In the genomic region with DNA sequence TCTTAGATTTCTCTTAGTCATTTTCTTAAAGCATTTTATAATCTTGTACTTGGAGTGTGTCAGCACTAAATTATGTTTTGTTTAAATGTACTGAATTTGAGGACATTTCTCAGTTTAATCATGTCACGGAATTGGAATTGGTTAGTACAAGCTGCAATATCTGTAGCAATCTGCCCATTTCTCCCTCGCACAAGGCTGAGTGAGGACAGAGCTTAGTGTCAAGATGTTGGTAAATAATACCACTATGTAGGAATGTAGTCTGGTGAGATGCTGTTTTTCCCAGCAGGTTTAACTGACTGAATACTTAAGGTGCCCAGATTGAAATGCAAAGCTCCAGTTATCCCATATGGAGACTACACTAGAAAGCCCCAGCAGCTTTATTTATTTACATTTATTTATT, we compare ENCODE assay signal across 15 cellular contexts. TPM values are rescaled to one million over a fixed set of nuclear protein-coding genes. Genes with fewer than 3 reads are reported as not detected.
DNase-seq lines count a peak whose midpoint lies in the region; ATAC-seq and TF ChIP-seq lines count a peak whose summit lies in the region.
"Had no signal": no experiment of that assay in that cellular context is flagged by ENCODE, and none has a peak within 500 bp of the region (broad histone marks: within the 10 kb centered on the region; RNA-seq: fewer than 3 reads in every experiment).

No MANE protein-coding gene starts in this region.

- no peak overlapping the region for H3K27ac ChIP-seq in CD4-positive, alpha-beta T cell (ENCODE audit: low read depth, low read length)
- 0 out of 2 replicates have a peak overlapping the region, but pooled peaks have one; percentile 55 for H3K27ac ChIP-seq in HEK293 (ENCODE audit: extremely low read depth, low read depth, low read length)

- H3K9me3 ChIP-seq in CD4-positive, alpha-beta T cell (ENCODE audit: control insufficient read depth, low read length), result no peaks in the 10 kb centered on the region
- H3K9me3 ChIP-seq in HEK293 (ENCODE audit: control insufficient read depth, insufficient read depth, low read depth, low read length), result no peaks in the 10 kb centered on the region

- no peak overlapping the region for H3K4me3 ChIP-seq in HEK293 (ENCODE audit: low read depth, low read length)

- POLR2A ChIA-PET in CD4-positive, alpha-beta T cell (lab: Charles Lee), result interaction anchor here (0.6 to 2.6 kb wide), 2 partner anchors 31 to 1347 kb away, joined by 3 to 41 read pairs; partner anchors contain the start of gene SREBF2
- POLR2A ChIA-PET in HEK293 (lab: Yijun Ruan, JAX), result interaction anchor here (0.6 to 1.0 kb wide), 2 partner anchors 44 to 175 kb away, joined by 3 to 4 read pairs; partner anchors contain the start of gene SNU13

- intact Hi-C loops in CD4-positive, alpha-beta T cell (cut with DNase I, micrococcal nuclease), result loop anchor here in 1 of 2 experiments (5.0 kb wide), 1 partner anchor 116 kb away; no protein-coding TSS in a partner anchor
- intact Hi-C loops in natural killer cell (cut with micrococcal nuclease), result no loop called here

- no peak overlapping the region for H3K4me3 Mint-ChIP-seq in CD4-positive, alpha-beta T cell
- H3K4me3 Mint-ChIP-seq in brain (no peak overlapping the region), natural killer cell (no peak overlapping the region)

- H3K36me3 Mint-ChIP-seq in CD4-positive, alpha-beta T cell (ENCODE audit: low read depth), result peaks cover 32% of the 10 kb centered on the region
- H3K36me3 Mint-ChIP-seq in brain, result peaks cover 57% of the 10 kb centered on the region
- no peaks in the 10 kb centered on the region for H3K36me3 Mint-ChIP-seq in natural killer cell

- H3K9me3 Mint-ChIP-seq in CD4-positive, alpha-beta T cell, result no peaks in the 10 kb centered on the region
- H3K9me3 Mint-ChIP-seq in brain, result no peaks in the 10 kb centered on the region
- no peaks in the 10 kb centered on the region for H3K9me3 Mint-ChIP-seq in natural killer cell
- H3K9me3 Mint-ChIP-seq: activated naive CD8-positive, alpha-beta T cell treated with anti-CD3 and anti-CD28 coated beads, Interleukin-2, amount 10 ng/mL, durations not matched to agents 7 days and 5 days had no signal

- no peak for DNase-seq in CD4-positive, alpha-beta T cell
- DNase-seq in natural killer cell (no peak), NAMALWA (ENCODE audit: low spot score) (no peak), CD1c-positive myeloid dendritic cell (ENCODE audit: extremely low spot score) (no peak)
- DNase-seq in activated CD4-positive, CD25-positive, alpha-beta regulatory T cell (lab: John Stamatoyannopoulos, UW), result no peak
- DNase-seq: activated CD4-positive, alpha-beta T cell treated with anti-CD3 and anti-CD28 coated beads for 1 hour; activated naive CD8-positive, alpha-beta T cell treated with anti-CD3 and anti-CD28 coated beads, Interleukin-2, amount 10 ng/mL, durations not matched to agents 7 days and 5 days; dermis blood vessel endothelial cell; left ventricle myocardium superior; NCI-H1436 treated with DMSO at 0.1 percent for 48 hours; NCI-H69 had no signal

- no peaks in the 10 kb centered on the region for H3K27me3 ChIP-seq in CD4-positive, alpha-beta T cell (ENCODE audit: control insufficient read depth, insufficient read depth, low read length)

- H3K27ac Mint-ChIP-seq in CD4-positive, alpha-beta T cell, result peak overlapping the region; percentile 87
- H3K27ac Mint-ChIP-seq in brain (peak overlapping the region; percentile 14 to 91 (median 47)), natural killer cell (peak overlapping the region; percentile 56 to 64)
- H3K27ac Mint-ChIP-seq: activated naive CD8-positive, alpha-beta T cell treated with anti-CD3 and anti-CD28 coated beads, Interleukin-2, amount 10 ng/mL, durations not matched to agents 7 days and 5 days had no signal

- peaks cover 40% of the 10 kb centered on the region for H3K4me1 Mint-ChIP-seq in CD4-positive, alpha-beta T cell (ENCODE audit: low read depth)
- H3K4me1 Mint-ChIP-seq in brain (peaks cover 47% of the 10 kb centered on the region), natural killer cell (peaks cover 34 to 44% of the 10 kb centered on the region in 2 donors)

- no peak for ATAC-seq in CD4-positive, alpha-beta T cell (ENCODE audit: poor library complexity)
- ATAC-seq in natural killer cell, result no peak
- ATAC-seq in HG03139 (IDR thresholded peaks at IDR 0.05; ENCODE audit: unreplicated experiment), result no peak

- peaks cover 13% of the 10 kb centered on the region for H3K4me1 ChIP-seq in HEK293 (ENCODE audit: control insufficient read depth, insufficient read depth, low read length)

- no peak for TF ChIP-seq CTCF in CD4-positive, alpha-beta T cell (IDR thresholded peaks at IDR 0.05)
- TF ChIP-seq CTCF in HEK293 (tag by site-specific recombination; IDR thresholded peaks at IDR 0.05), result no peak
- no peak for TF ChIP-seq CTCF in brain (conservative IDR thresholded peaks at IDR 0.05)
- TF ChIP-seq CTCF in natural killer cell (IDR thresholded peaks at IDR 0.05), result no peak

- H3K27me3 Mint-ChIP-seq in CD4-positive, alpha-beta T cell, result no peaks in the 10 kb centered on the region
- H3K27me3 Mint-ChIP-seq in brain (no peaks in the 10 kb centered on the region), natural killer cell (ENCODE audit: low read depth in 2 of 2) (no peaks in the 10 kb centered on the region)
- H3K27me3 Mint-ChIP-seq: activated naive CD8-positive, alpha-beta T cell treated with anti-CD3 and anti-CD28 coated beads, Interleukin-2, amount 10 ng/mL, durations not matched to agents 7 days and 5 days had no signal

- H3K36me3 ChIP-seq in HEK293 (ENCODE audit: control insufficient read depth in 2 of 2, insufficient read depth in 1 of 2, low read length in 2 of 2), result peaks cover 16 to 19% of the 10 kb centered on the region in 2 experiments

- CTCF ChIA-PET in CD4-positive, alpha-beta T cell (lab: Charles Lee), result no interaction called here
- CTCF ChIA-PET in HEK293 (lab: Yijun Ruan, JAX), result interaction anchor here (1.1 to 2.8 kb wide), 4 partner anchors 10 to 166 kb away, joined by 5 to 22 read pairs (median 9); no protein-coding TSS in a partner anchor

TF ChIP-seq in HEK293, 187 proteins besides CTCF, POLR2A, EP300 and RAD21:
- TF ChIP-seq ZNF621 (tag by site-specific recombination; IDR thresholded peaks at IDR 0.05), result no peak

RNA-seq across cellular contexts. Expression of gene SREBF2, which starts 30.6 kb away (rescaled TPM):
- 10 to 100 TPM; 67.2 to 69.9 TPM for total RNA-seq in CD4-positive, alpha-beta T cell
- 115 TPM for polyA plus RNA-seq in brain (ENCODE audit: insufficient read depth, low read depth, low replicate concordance)
- total RNA-seq in natural killer cell, result 100 to 1,000 TPM; 101 to 106 (median 105) TPM

RNA-seq across cellular contexts. Expression of gene SHISA8, which starts 51.4 kb away (rescaled TPM):
- total RNA-seq in CD4-positive, alpha-beta T cell, result under 1 TPM; 0.56 to 0.60 TPM
- polyA plus RNA-seq in brain (ENCODE audit: insufficient read depth, low read depth, low replicate concordance), result 4.1 TPM
- total RNA-seq in natural killer cell, result under 1 TPM in 1 of 3 donors, not detected in 2; 0.24 TPM
- total RNA-seq: activated naive CD8-positive, alpha-beta T cell treated with anti-CD3 and anti-CD28 coated beads, Interleukin-2, amount 10 ng/mL, durations not matched to agents 7 days and 5 days; dermis blood vessel endothelial cell; HT-29 had no signal
